Comparison of ENCODE assay signal across 8 cellular contexts in genomic region chr11:68903631-68904457, GRCh38.
A peak's percentile ranks its signal among the peaks of the same experiment; 100 is the strongest.
DNase-seq lines count a peak whose midpoint lies in the region; ATAC-seq and TF ChIP-seq lines count a peak whose summit lies in the region.

Gene IGHMBP2 (plus strand): TSS chr11:68903891. CDS start chr11:68903953, 62 bp downstream.
Gene MRPL21 (minus strand): TSS chr11:68903832. CDS start chr11:68903810, 22 bp downstream.

- peak within 1 kb of the TSS; percentile 88 for H3K4me3 ChIP-seq in coronary artery

- TF ChIP-seq CTCF in coronary artery (IDR thresholded peaks at IDR 0.05): no peak

- in situ Hi-C loops in ACHN (cut with HindIII; ENCODE audit: low pct_ligation_motif_present, low pct_unique_long_range_greater_than_20kb, low sequenced_read_pairs): no loop called here

- peak; percentile 87 for ATAC-seq in GM18868 (IDR thresholded peaks at IDR 0.05; ENCODE audit: unreplicated experiment)
- ATAC-seq in HG03108 (IDR thresholded peaks at IDR 0.05; ENCODE audit: unreplicated experiment): peak; percentile 88

- peak within 1 kb of the TSS; percentile 80 to 89 for H3K27ac ChIP-seq in coronary artery

- DNase-seq in ACHN (peak; percentile 81), NCI-H446 treated with DMSO at 0.1 percent for 48 hours (lab: John Stamatoyannopoulos, UW) (peak; percentile 56), coronary artery (ENCODE audit: low spot score) (peak; percentile 89), left kidney (ENCODE audit: low read depth, low spot score) (peak; percentile 92)
- DNase-seq in activated CD4-positive, alpha-beta T cell treated with anti-CD3 and anti-CD28 coated beads for 48 hours: peak; percentile 91
- DNase-seq in stimulated activated CD4-positive, alpha-beta T cell treated with anti-CD3 and anti-CD28 coated beads, Interleukin-2, amount 100 ng/mL, for 24 hours: peak; percentile 87 to 90

Comparison
In these comparisons a context has a peak if more than half of its experiments do, and no peak if none do; other contexts are left out.
1. Peak in every context shown above with its lines: DNase-seq, ATAC-seq, H3K4me3 ChIP-seq and H3K27ac ChIP-seq.